Comparison of ENCODE assay signal across 10 cellular contexts in the genomic region with DNA sequence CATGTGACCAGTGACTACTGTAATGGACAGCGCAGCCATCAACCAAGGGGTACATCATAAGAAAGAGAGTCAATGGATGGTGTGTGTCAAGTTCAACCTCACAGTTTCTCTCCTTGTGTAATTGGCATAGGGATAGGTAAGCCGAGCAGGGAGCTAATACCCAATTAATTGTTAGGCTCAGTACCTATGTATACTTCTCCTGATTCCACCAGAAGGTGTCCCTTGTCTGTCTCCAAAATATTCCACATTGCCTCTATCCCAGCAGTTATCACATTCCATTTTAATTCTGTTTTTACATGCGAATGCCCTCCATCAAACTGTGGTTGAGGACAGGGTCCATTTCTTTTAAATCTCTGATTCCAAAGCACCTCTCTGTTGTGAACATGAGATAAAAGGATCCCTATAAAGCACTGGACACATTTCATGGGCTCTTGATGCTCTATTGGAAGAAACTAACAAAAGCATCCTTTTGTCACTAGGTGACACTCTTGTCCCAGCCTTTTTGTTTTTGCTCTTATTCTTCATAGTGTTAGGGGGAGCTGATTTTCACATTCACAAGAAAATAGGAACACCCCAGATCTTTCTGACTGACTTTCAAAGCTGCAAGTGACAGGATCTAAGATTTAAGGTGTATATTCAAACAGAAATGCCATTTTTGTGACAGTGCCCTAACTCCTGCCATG. TPM values are rescaled to one million over a fixed set of nuclear protein-coding genes. Genes with fewer than 3 reads are reported as not detected.
DNase-seq lines count a peak whose midpoint lies in the region; ATAC-seq, FAIRE-seq and TF ChIP-seq lines count a peak whose summit lies in the region.
"Had no signal": no experiment of that assay in that cellular context is flagged by ENCODE, and none has a peak within 500 bp of the region (broad histone marks: within the 10 kb centered on the region; RNA-seq: fewer than 3 reads in every experiment).

No MANE protein-coding gene starts in this region.

- no peak overlapping the region for H3K18ac ChIP-seq in mesendoderm (ENCODE audit: low read length)

- H3K56ac ChIP-seq in mesendoderm (ENCODE audit: low read length) = no peak overlapping the region

- no peaks in the 10 kb centered on the region for H4K20me1 ChIP-seq in astrocyte (ENCODE audit: insufficient read depth, low read length)

- peak; percentile 41 for DNase-seq in EH (ENCODE audit: low read depth)
- DNase-seq in NAMALWA (ENCODE audit: low spot score) = peak; percentile 54
- no peak for DNase-seq in astrocyte (ENCODE audit: low read depth)
- peak; percentile 39 for DNase-seq in mesendoderm
- no peak for DNase-seq in retina
- no peak for DNase-seq in HAP-1 (ENCODE audit: low spot score in 2 of 2)
- DNase-seq: activated T-cell treated with anti-CD3 and anti-CD28 coated beads, Interleukin-2, amount 50 U/mL, for 4 hours had no signal

- H3K4me1 ChIP-seq in astrocyte (ENCODE audit: insufficient read depth, low read length) (no peaks in the 10 kb centered on the region), mesendoderm (ENCODE audit: control insufficient read depth, low read depth, low read length) (no peaks in the 10 kb centered on the region), HAP-1 (peaks cover 16% of the 10 kb centered on the region)

- no peak overlapping the region for H2BK15ac ChIP-seq in mesendoderm (replicated peaks; ENCODE audit: low read depth)

- no peak for FAIRE-seq in astrocyte (lab: Jason Lieb, UNC)

- H3K4me1 Mint-ChIP-seq in astrocyte (ENCODE audit: low read depth, unreplicated experiment) = no peaks in the 10 kb centered on the region
- H3K4me1 Mint-ChIP-seq in stimulated activated memory B cell treated with anti-CD40 and anti-IgM and Interleukin-4, amounts not matched to agents 10 μg/mL and 1 μg/mL and 100 μg/mL, for 72 hours = no peaks in the 10 kb centered on the region

- H2AFZ ChIP-seq in astrocyte (ENCODE audit: low read depth, low read length) = no peak overlapping the region

- H3K9ac ChIP-seq in astrocyte (ENCODE audit: low read length) (no peak overlapping the region), mesendoderm (ENCODE audit: low read length) (no peak overlapping the region)

- no peaks in the 10 kb centered on the region for H3K27me3 Mint-ChIP-seq in astrocyte (ENCODE audit: low read depth, unreplicated experiment)
- no peaks in the 10 kb centered on the region for H3K27me3 Mint-ChIP-seq in stimulated activated memory B cell treated with anti-CD40 and anti-IgM and Interleukin-4, amounts not matched to agents 10 μg/mL and 1 μg/mL and 100 μg/mL, for 72 hours

- no peak overlapping the region for H2BK5ac ChIP-seq in mesendoderm (ENCODE audit: low read length)

- no peaks in the 10 kb centered on the region for H3K27me3 ChIP-seq in astrocyte (ENCODE audit: insufficient read depth, low read length)
- H3K27me3 ChIP-seq in mesendoderm (ENCODE audit: insufficient read depth, low read length, poor library complexity) = no peaks in the 10 kb centered on the region
- H3K27me3 ChIP-seq in HAP-1 (ENCODE audit: low read depth) = no peaks in the 10 kb centered on the region

- H3K23ac ChIP-seq in mesendoderm (ENCODE audit: low read length) = no peak overlapping the region

- no peaks in the 10 kb centered on the region for H3K79me1 ChIP-seq in mesendoderm (ENCODE audit: low read length)

- H3K9me3 Mint-ChIP-seq in astrocyte (ENCODE audit: unreplicated experiment) = no peaks in the 10 kb centered on the region
- H3K9me3 Mint-ChIP-seq in stimulated activated memory B cell treated with anti-CD40 and anti-IgM and Interleukin-4, amounts not matched to agents 10 μg/mL and 1 μg/mL and 100 μg/mL, for 72 hours = no peaks in the 10 kb centered on the region
- H3K9me3 Mint-ChIP-seq: activated T-cell treated with anti-CD3 and anti-CD28 coated beads, Interleukin-2, amount 50 U/mL, for 4 hours had no signal

- no peaks in the 10 kb centered on the region for H3K9me3 ChIP-seq in astrocyte (ENCODE audit: insufficient read depth, low read depth, low read length)
- H3K9me3 ChIP-seq in HAP-1 = no peaks in the 10 kb centered on the region

- no peak for ATAC-seq in GM21360 (IDR thresholded peaks at IDR 0.05; ENCODE audit: unreplicated experiment)
- no peak for ATAC-seq in stimulated activated memory B cell treated with anti-CD40 and anti-IgM and Interleukin-4, amounts not matched to agents 10 μg/mL and 1 μg/mL and 100 μg/mL, for 72 hours
- ATAC-seq: activated T-cell treated with anti-CD3 and anti-CD28 coated beads, Interleukin-2, amount 50 U/mL, for 4 hours had no signal

- WGBS in mesendoderm (ENCODE audit: extremely low coverage, insufficient coverage, low lambda C conversion rate) = no CpG with 5 or more reads among the region's 3 CpGs

- H3K36me3 ChIP-seq in astrocyte (ENCODE audit: insufficient read depth, low read length) (peaks cover 9% of the 10 kb centered on the region), mesendoderm (ENCODE audit: control insufficient read depth, insufficient read depth, low read length) (peaks cover 2% of the 10 kb centered on the region), HAP-1 (replicated peaks) (peaks cover 10% of the 10 kb centered on the region)

- H4K5ac ChIP-seq in mesendoderm (ENCODE audit: low read length) = no peak overlapping the region

- H2AK5ac ChIP-seq in mesendoderm (ENCODE audit: low read length) = no peak overlapping the region

- H3K4me3 Mint-ChIP-seq in astrocyte (ENCODE audit: unreplicated experiment) = no peak overlapping the region
- no peak overlapping the region for H3K4me3 Mint-ChIP-seq in stimulated activated memory B cell treated with anti-CD40 and anti-IgM and Interleukin-4, amounts not matched to agents 10 μg/mL and 1 μg/mL and 100 μg/mL, for 72 hours
- H3K4me3 Mint-ChIP-seq: activated T-cell treated with anti-CD3 and anti-CD28 coated beads, Interleukin-2, amount 50 U/mL, for 4 hours had no signal

- H3K4me3 ChIP-seq in astrocyte (ENCODE audit: insufficient read depth, low read depth, low read length) = no peak overlapping the region
- H3K4me3 ChIP-seq in mesendoderm (ENCODE audit: low read length) = no peak overlapping the region
- no peak overlapping the region for H3K4me3 ChIP-seq in HAP-1

- H2BK120ac ChIP-seq in mesendoderm (ENCODE audit: low read depth, low read length) = no peak overlapping the region

- H3K79me2 ChIP-seq in astrocyte (ENCODE audit: insufficient read depth, low read length) (no peaks in the 10 kb centered on the region), mesendoderm (ENCODE audit: control insufficient read depth, insufficient read depth, low read length) (no peaks in the 10 kb centered on the region)

- H3K36me3 Mint-ChIP-seq in astrocyte (ENCODE audit: low read depth, unreplicated experiment) = peaks cover 2% of the 10 kb centered on the region
- peaks cover 13% of the 10 kb centered on the region for H3K36me3 Mint-ChIP-seq in stimulated activated memory B cell treated with anti-CD40 and anti-IgM and Interleukin-4, amounts not matched to agents 10 μg/mL and 1 μg/mL and 100 μg/mL, for 72 hours

- peak; percentile 17 for TF ChIP-seq CTCF in astrocyte (IDR thresholded peaks at IDR 0.05; ENCODE audit: insufficient read depth, low read depth, low read length)

- in situ Hi-C loops in HAP-1 (cut with MboI; ENCODE audit: low sequenced_read_pairs) = no loop called here

- no peak overlapping the region for H4K8ac ChIP-seq in mesendoderm (ENCODE audit: low read depth, low read length)

- no peak overlapping the region for H3K4ac ChIP-seq in mesendoderm (ENCODE audit: low read depth, low read length)

- H3K4me2 ChIP-seq in astrocyte (ENCODE audit: low read length) (no peak overlapping the region), mesendoderm (ENCODE audit: low read length) (no peak overlapping the region)

- H3K27ac ChIP-seq in astrocyte (ENCODE audit: low read depth, low read length) (no peak overlapping the region), mesendoderm (ENCODE audit: low read depth, low read length) (no peak overlapping the region)

- no peak overlapping the region for H3K27ac Mint-ChIP-seq in astrocyte (ENCODE audit: unreplicated experiment)
- H3K27ac Mint-ChIP-seq in stimulated activated memory B cell treated with anti-CD40 and anti-IgM and Interleukin-4, amounts not matched to agents 10 μg/mL and 1 μg/mL and 100 μg/mL, for 72 hours = no peak overlapping the region

RNA-seq across cellular contexts. Expression of a gene that starts 38.9 kb away (rescaled TPM):
- 72.6 and 80.2 TPM in 2 replicates for total RNA-seq in astrocyte
- polyA plus RNA-seq in mesendoderm (2013, experiment 1 of 2) = 26.3 TPM
- 26.9 TPM for polyA plus RNA-seq in mesendoderm (2013, experiment 2 of 2)

RNA-seq across cellular contexts. Expression of a gene that starts 42.5 kb away (rescaled TPM):
- 15.6 and 17.4 TPM in 2 replicates for total RNA-seq in astrocyte
- 11.5 TPM for polyA plus RNA-seq in mesendoderm (2013, experiment 1 of 2)
- polyA plus RNA-seq in mesendoderm (2013, experiment 2 of 2) = 11.1 TPM

RNA-seq across cellular contexts. Expression of a gene that starts 44.5 kb away (rescaled TPM):
- total RNA-seq in astrocyte = not detected in 2 replicates
- 0.01 TPM for polyA plus RNA-seq in mesendoderm (2013, experiment 1 of 2)
- not detected for polyA plus RNA-seq in mesendoderm (2013, experiment 2 of 2)
- polyA plus RNA-seq: esophagus had no signal

Comparison
In these comparisons a context has a peak if more than half of its experiments do, and no peak if none do; other contexts are left out.
1. DNase-seq: peak in EH (single experiment), NAMALWA (single experiment) and mesendoderm (single experiment); none in astrocyte (single experiment), retina (single experiment) and HAP-1 (0 of 2).